17 cellular contexts compared by ENCODE assay signal in the genomic region with DNA sequence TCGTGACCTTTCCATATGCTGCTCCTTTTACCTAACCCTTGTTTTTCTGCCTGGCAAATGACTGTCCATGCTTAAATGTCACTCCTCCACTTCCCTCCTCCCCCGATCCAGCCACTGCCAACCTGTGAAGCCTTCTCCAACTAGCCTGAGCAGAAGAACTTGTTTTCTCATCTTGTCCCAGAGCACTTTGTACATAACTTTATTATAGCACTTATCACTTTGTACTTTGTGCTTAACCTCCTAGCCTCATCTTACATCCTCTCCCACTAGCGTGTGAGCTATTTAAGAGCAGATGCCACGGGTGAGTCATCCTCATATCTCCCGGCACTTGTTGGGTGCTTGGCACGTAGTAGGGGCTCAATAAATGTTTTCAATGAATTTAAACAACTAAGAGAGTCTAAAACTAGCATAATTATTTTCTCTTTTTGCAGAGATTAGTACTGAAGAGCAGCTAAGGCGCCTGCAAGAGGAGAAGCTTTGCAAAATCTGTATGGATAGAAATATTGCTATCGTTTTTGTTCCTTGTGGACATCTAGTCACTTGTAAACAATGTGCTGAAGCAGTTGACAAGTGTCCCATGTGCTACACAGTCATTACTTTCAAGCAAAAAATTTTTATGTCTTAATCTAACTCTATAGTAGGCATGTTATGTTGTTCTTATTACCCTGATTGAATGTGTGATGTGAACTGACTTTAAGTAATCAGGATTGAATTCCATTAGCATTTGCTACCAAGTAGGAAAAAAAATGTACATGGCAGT. TPM values are rescaled to one million over a fixed set of nuclear protein-coding genes. Genes with fewer than 3 reads are reported as not detected.
DNase-seq lines count a peak whose midpoint lies in the region; ATAC-seq and TF ChIP-seq lines count a peak whose summit lies in the region.
"Had no signal": no experiment of that assay in that cellular context is flagged by ENCODE, and none has a peak within 500 bp of the region (broad histone marks: within the 10 kb centered on the region; RNA-seq: fewer than 3 reads in every experiment).

No MANE protein-coding gene starts in this region.

- H3K4me1 Mint-ChIP-seq in activated naive CD4-positive, alpha-beta T cell treated with anti-CD3 and anti-CD28 coated beads, Interleukin-2, amount 50 U/mL, for 24 hours, result peaks cover 13% of the 10 kb centered on the region
- peaks cover 25% of the 10 kb centered on the region for H3K4me1 Mint-ChIP-seq in stimulated activated memory B cell treated with anti-CD40 and anti-IgM and Interleukin-4, amounts not matched to agents 10 μg/mL and 1 μg/mL and 100 μg/mL, for 72 hours
- H3K4me1 Mint-ChIP-seq: H9 had no signal

- no peaks in the 10 kb centered on the region for H3K9me3 Mint-ChIP-seq in activated naive CD4-positive, alpha-beta T cell treated with anti-CD3 and anti-CD28 coated beads, Interleukin-2, amount 50 U/mL, for 24 hours
- H3K9me3 Mint-ChIP-seq in stimulated activated memory B cell treated with anti-CD40 and anti-IgM and Interleukin-4, amounts not matched to agents 10 μg/mL and 1 μg/mL and 100 μg/mL, for 72 hours, result no peaks in the 10 kb centered on the region
- H3K9me3 Mint-ChIP-seq: T-helper 2 cell treated with Interferon-gamma antibody and Interleukin-4, amounts not matched to agents 5 μg/mL and 100 μg/mL, for 36 hours had no signal

- H3K36me3 ChIP-seq in Peyer's patch, result peaks cover 0 to 3% (median 0%) of the 10 kb centered on the region in 3 donors
- H3K36me3 ChIP-seq in heart left ventricle, result peaks cover 0 to 68% (median 8%) of the 10 kb centered on the region in 9 donors

- intact Hi-C loops in heart left ventricle (cut with DNase I), result no loop called here

- H3K4me3 ChIP-seq in Peyer's patch (no peak overlapping the region), heart left ventricle (no peak overlapping the region)
- H3K4me3 ChIP-seq: skin epidermis had no signal

- DNase-seq in activated naive CD4-positive, alpha-beta T cell treated with anti-CD3 and anti-CD28 coated beads, Interleukin-2, amount 50 U/mL, for 16 hours, result no peak
- peak in 2 of 3 donors; percentile 50 to 62 for DNase-seq in Peyer's patch
- DNase-seq in heart left ventricle, result peak in 1 of 5 donors; percentile 33
- no peak for DNase-seq in stimulated activated CD4-positive, alpha-beta T cell treated with anti-CD3 and anti-CD28 coated beads, Interleukin-15, amount 100 ng/mL, for 24 hours
- no peak for DNase-seq in globus pallidus (ENCODE audit: low spot score)
- DNase-seq: activated gamma-delta T cell, glutamatergic neuron, H9, Kasumi-1, NCI-H187, NCI-H69 had no signal

- H3K4me3 Mint-ChIP-seq in activated naive CD4-positive, alpha-beta T cell treated with anti-CD3 and anti-CD28 coated beads, Interleukin-2, amount 50 U/mL, for 24 hours, result no peak overlapping the region
- H3K4me3 Mint-ChIP-seq in stimulated activated memory B cell treated with anti-CD40 and anti-IgM and Interleukin-4, amounts not matched to agents 10 μg/mL and 1 μg/mL and 100 μg/mL, for 72 hours, result no peak overlapping the region
- H3K4me3 Mint-ChIP-seq: H9; T-helper 2 cell treated with Interferon-gamma antibody and Interleukin-4, amounts not matched to agents 5 μg/mL and 100 μg/mL, for 36 hours had no signal

- WGBS in heart left ventricle, 4 donors, result 42 to 65% (median 57%) methylated on average over 8 of the region's 8 CpGs

- peaks cover 0 to 23% (median 0%) of the 10 kb centered on the region in 4 donors for H3K4me1 ChIP-seq in Peyer's patch
- H3K4me1 ChIP-seq in heart left ventricle, result peaks cover 0 to 4% (median 0%) of the 10 kb centered on the region in 12 donors

- TF ChIP-seq POLR2A in Peyer's patch (IDR thresholded peaks at IDR 0.05) (no peak), heart left ventricle (IDR thresholded peaks at IDR 0.05) (no peak)

- H3K27me3 ChIP-seq in Peyer's patch, result no peaks in the 10 kb centered on the region
- H3K27me3 ChIP-seq in heart left ventricle, result no peaks in the 10 kb centered on the region
- H3K27me3 ChIP-seq: neutrophil had no signal

- H3K9me3 ChIP-seq in Peyer's patch, result no peaks in the 10 kb centered on the region
- no peaks in the 10 kb centered on the region for H3K9me3 ChIP-seq in heart left ventricle
- H3K9me3 ChIP-seq: neutrophil had no signal

- H3K27ac ChIP-seq in Peyer's patch, result peak overlapping the region in 2 of 4 donors; percentile 48 to 75
- H3K27ac ChIP-seq in heart left ventricle, result peak overlapping the region in 2 of 12 donors; percentile 33 to 34
- H3K27ac ChIP-seq: neutrophil had no signal

- ATAC-seq in heart left ventricle, result peak; percentile 45 to 90 (median 87)
- ATAC-seq in stimulated activated memory B cell treated with anti-CD40 and anti-IgM and Interleukin-4, amounts not matched to agents 10 μg/mL and 1 μg/mL and 100 μg/mL, for 72 hours, result no peak
- ATAC-seq in GM18858 (IDR thresholded peaks at IDR 0.05; ENCODE audit: unreplicated experiment), result no peak

- H3K36me3 Mint-ChIP-seq in activated naive CD4-positive, alpha-beta T cell treated with anti-CD3 and anti-CD28 coated beads, Interleukin-2, amount 50 U/mL, for 24 hours, result no peaks in the 10 kb centered on the region
- H3K36me3 Mint-ChIP-seq in stimulated activated memory B cell treated with anti-CD40 and anti-IgM and Interleukin-4, amounts not matched to agents 10 μg/mL and 1 μg/mL and 100 μg/mL, for 72 hours, result peaks cover 40% of the 10 kb centered on the region

- H3K27me3 Mint-ChIP-seq in activated naive CD4-positive, alpha-beta T cell treated with anti-CD3 and anti-CD28 coated beads, Interleukin-2, amount 50 U/mL, for 24 hours, result no peaks in the 10 kb centered on the region
- no peaks in the 10 kb centered on the region for H3K27me3 Mint-ChIP-seq in stimulated activated memory B cell treated with anti-CD40 and anti-IgM and Interleukin-4, amounts not matched to agents 10 μg/mL and 1 μg/mL and 100 μg/mL, for 72 hours

- peak overlapping the region; percentile 75 for H3K27ac Mint-ChIP-seq in activated naive CD4-positive, alpha-beta T cell treated with anti-CD3 and anti-CD28 coated beads, Interleukin-2, amount 50 U/mL, for 24 hours
- peak overlapping the region; percentile 41 for H3K27ac Mint-ChIP-seq in stimulated activated memory B cell treated with anti-CD40 and anti-IgM and Interleukin-4, amounts not matched to agents 10 μg/mL and 1 μg/mL and 100 μg/mL, for 72 hours
- H3K27ac Mint-ChIP-seq: H9; T-helper 2 cell treated with Interferon-gamma antibody and Interleukin-4, amounts not matched to agents 5 μg/mL and 100 μg/mL, for 36 hours had no signal

- TF ChIP-seq CTCF in Peyer's patch (IDR thresholded peaks at IDR 0.05) (no peak), heart left ventricle (IDR thresholded peaks at IDR 0.05) (no peak)

RNA-seq across cellular contexts. Expression of a gene that starts 46.9 kb away (rescaled TPM):
- total RNA-seq in Peyer's patch (10 to 100 TPM; 27.7 to 46.2 (median 37.9) TPM), heart left ventricle (10 to 100 TPM; 19.5 to 44.3 (median 26.5) TPM)
- polyA plus RNA-seq in heart left ventricle, result 10 to 100 TPM in 1 of 2 donors, 1 to 10 TPM in 1; 6.8 to 15.5 TPM

RNA-seq across cellular contexts. Expression of a gene that starts 54.8 kb away (rescaled TPM):
- total RNA-seq in Peyer's patch (10 to 100 TPM; 39.6 to 83.3 (median 54.0) TPM), heart left ventricle (10 to 100 TPM; 19.8 to 42.0 (median 27.0) TPM)
- polyA plus RNA-seq in heart left ventricle, result 10 to 100 TPM; 10.4 to 20.8 TPM

Comparison
In these comparisons a context has a peak if more than half of its experiments do, and no peak if none do; other contexts are left out.
1. DNase-seq: peak in Peyer's patch (2 of 3); none in activated naive CD4-positive, alpha-beta T cell treated with anti-CD3 and anti-CD28 coated beads, Interleukin-2, amount 50 U/mL, for 16 hours (single experiment), stimulated activated CD4-positive, alpha-beta T cell treated with anti-CD3 and anti-CD28 coated beads, Interleukin-15, amount 100 ng/mL, for 24 hours (single experiment) and globus pallidus (single experiment).
2. ATAC-seq: peak in heart left ventricle (4 of 4); none in stimulated activated memory B cell treated with anti-CD40 and anti-IgM and Interleukin-4, amounts not matched to agents 10 μg/mL and 1 μg/mL and 100 μg/mL, for 72 hours (single experiment) and GM18858 (single experiment).